In genomic region chr1:210496063-210496462, GRCh38 we compare ENCODE assay signal across 19 cellular contexts.
DNase-seq lines count a peak whose midpoint lies in the region; ATAC-seq and TF ChIP-seq lines count a peak whose summit lies in the region.
"Had no signal": no experiment of that assay in that cellular context is flagged by ENCODE, and none has a peak within 500 bp of the region (broad histone marks: within the 10 kb centered on the region; RNA-seq: fewer than 3 reads in every experiment).

No MANE protein-coding gene starts in this region.

- DNase-seq in Ammon's horn (ENCODE audit: low spot score) (peak; percentile 48), SJCRH30 (peak; percentile 60 to 68), fibroblast of pulmonary artery (ENCODE audit: low read depth) (peak; percentile 10), nucleus accumbens (lab: John Stamatoyannopoulos, UW) (peak in 34 of 56 donors; percentile 0 to 63 (median 10)), NCI-H510A (lab: John Stamatoyannopoulos, UW) (no peak)
- no peak for DNase-seq in activated CD4-positive, alpha-beta memory T cell treated with anti-CD3 and anti-CD28 coated beads for 36 hours
- DNase-seq: activated naive CD4-positive, alpha-beta T cell; DND-41; H9; NCI-H2107; NK-92 treated with Interleukin-12 subunit alpha and Interleukin-12 subunit beta, amount 100 ng/mL, for 24 hours; stimulated activated CD8-positive, alpha-beta memory T cell treated with anti-CD3 and anti-CD28 coated beads, Interleukin-4, amount 100 ng/mL, for 48 hours; upper lobe of left lung had no signal

- H3K36me3 Mint-ChIP-seq in activated CD4-positive, alpha-beta memory T cell treated with anti-CD3 and anti-CD28 coated beads for 36 hours, result no peaks in the 10 kb centered on the region

- no peak overlapping the region for H3K4me3 Mint-ChIP-seq in activated CD4-positive, alpha-beta memory T cell treated with anti-CD3 and anti-CD28 coated beads for 36 hours
- H3K4me3 Mint-ChIP-seq: central memory CD8-positive, alpha-beta T cell; H9 had no signal

- no peaks in the 10 kb centered on the region for H3K9me3 Mint-ChIP-seq in activated CD4-positive, alpha-beta memory T cell treated with anti-CD3 and anti-CD28 coated beads for 36 hours
- H3K9me3 Mint-ChIP-seq: central memory CD8-positive, alpha-beta T cell; H9 had no signal

- ATAC-seq in HG03108 (IDR thresholded peaks at IDR 0.05; ENCODE audit: unreplicated experiment), result no peak
- ATAC-seq in GM18909 (IDR thresholded peaks at IDR 0.05; ENCODE audit: poor library complexity, unreplicated experiment), result no peak

- no peaks in the 10 kb centered on the region for H3K27me3 ChIP-seq in SJCRH30
- H3K27me3 ChIP-seq: BLaER1 treated with 17β-estradiol and CSF1 and Interleukin-3, amounts not matched to agents 10 nM and 100 nM; SJSA1; upper lobe of left lung had no signal

- CTCF ChIA-PET in activated CD4-positive, alpha-beta memory T cell treated with anti-CD3 and anti-CD28 coated beads for 36 hours (lab: Charles Lee), result no interaction called here

- no peaks in the 10 kb centered on the region; the same call in 1 of the 2 replicates for H3K9me3 ChIP-seq in SJCRH30 (replicated peaks)
- H3K9me3 ChIP-seq: BLaER1 treated with 17β-estradiol and CSF1 and Interleukin-3, amounts not matched to agents 10 nM and 100 nM; SJSA1; upper lobe of left lung had no signal

- no peak for TF ChIP-seq CTCF in fibroblast of pulmonary artery (IDR thresholded peaks at IDR 0.05; ENCODE audit: low read length, missing control alignments)

- no peaks in the 10 kb centered on the region for H3K36me3 ChIP-seq in SJCRH30
- H3K36me3 ChIP-seq: BLaER1 treated with 17β-estradiol and CSF1 and Interleukin-3, amounts not matched to agents 10 nM and 100 nM; SJSA1; upper lobe of left lung had no signal

- no peak overlapping the region for H3K4me3 ChIP-seq in SJCRH30
- H3K4me3 ChIP-seq in fibroblast of pulmonary artery (replicated peaks; ENCODE audit: low read depth, low read length), result no peak overlapping the region
- H3K4me3 ChIP-seq: BLaER1 treated with 17β-estradiol and CSF1 and Interleukin-3, amounts not matched to agents 10 nM and 100 nM; SJSA1; upper lobe of left lung had no signal

- peaks cover 10% of the 10 kb centered on the region; the same call in 1 of the 2 replicates for H3K4me1 ChIP-seq in SJCRH30
- H3K4me1 ChIP-seq: BLaER1 treated with 17β-estradiol and CSF1 and Interleukin-3, amounts not matched to agents 10 nM and 100 nM; parathyroid adenoma; SJSA1; upper lobe of left lung had no signal

- intact Hi-C loops in activated CD4-positive, alpha-beta memory T cell treated with anti-CD3 and anti-CD28 coated beads for 36 hours (cut with micrococcal nuclease), result no loop called here

- H3K27ac ChIP-seq in SJCRH30, result peak overlapping the region; percentile 29
- H3K27ac ChIP-seq: BLaER1 treated with 17β-estradiol and CSF1 and Interleukin-3, amounts not matched to agents 10 nM and 100 nM; parathyroid adenoma; SJSA1; upper lobe of left lung had no signal

- H3K4me1 Mint-ChIP-seq in activated CD4-positive, alpha-beta memory T cell treated with anti-CD3 and anti-CD28 coated beads for 36 hours (ENCODE audit: low read depth), result no peaks in the 10 kb centered on the region
- H3K4me1 Mint-ChIP-seq: central memory CD8-positive, alpha-beta T cell had no signal

- POLR2A ChIA-PET in activated CD4-positive, alpha-beta memory T cell treated with anti-CD3 and anti-CD28 coated beads for 36 hours (lab: Charles Lee), result no interaction called here

- no peak overlapping the region for H3K27ac Mint-ChIP-seq in activated CD4-positive, alpha-beta memory T cell treated with anti-CD3 and anti-CD28 coated beads for 36 hours
- H3K27ac Mint-ChIP-seq: H9 had no signal

- no peaks in the 10 kb centered on the region for H3K27me3 Mint-ChIP-seq in activated CD4-positive, alpha-beta memory T cell treated with anti-CD3 and anti-CD28 coated beads for 36 hours
- H3K27me3 Mint-ChIP-seq: central memory CD8-positive, alpha-beta T cell had no signal

Comparison
In these comparisons a context has a peak if more than half of its experiments do, and no peak if none do; other contexts are left out.
1. DNase-seq: peak in Ammon's horn (single experiment), SJCRH30 (2 of 2), fibroblast of pulmonary artery (single experiment) and nucleus accumbens (34 of 56); none in activated CD4-positive, alpha-beta memory T cell treated with anti-CD3 and anti-CD28 coated beads for 36 hours (single experiment) and NCI-H510A (single experiment).